ENCODE assay signal across 8 cellular contexts in the genomic region with DNA sequence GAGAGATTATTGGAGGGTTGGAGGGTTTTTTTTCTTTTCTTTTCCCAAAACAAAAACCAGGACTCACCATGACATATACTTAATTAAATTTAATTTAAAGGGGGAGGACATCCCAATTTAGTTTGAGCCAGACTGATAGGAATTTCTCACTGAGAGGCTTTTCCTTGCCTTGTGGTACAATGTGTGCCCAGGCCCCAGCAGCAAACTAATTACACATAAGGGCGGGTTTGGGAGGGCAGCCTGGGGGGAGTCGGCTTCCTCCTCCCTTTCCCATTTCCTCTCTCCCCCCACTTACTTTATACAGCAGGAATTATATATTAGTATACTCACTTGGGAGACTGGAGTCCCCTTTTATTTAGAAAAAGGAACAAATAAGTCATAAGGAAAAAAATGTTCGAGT. TPM values are rescaled to one million over a fixed set of nuclear protein-coding genes. Genes with fewer than 3 reads are reported as not detected.
DNase-seq lines count a peak whose midpoint lies in the region; TF ChIP-seq lines count a peak whose summit lies in the region.

No MANE protein-coding gene starts in this region.

- H3K27me3 ChIP-seq in ACC112 (ENCODE audit: insufficient read depth, low read length) (no peaks in the 10 kb centered on the region), mucosa of rectum (ENCODE audit: control insufficient read depth in 2 of 2, insufficient read depth in 2 of 2, low read length in 2 of 2) (no peaks in the 10 kb centered on the region)

- peaks cover 77% of the 10 kb centered on the region for H3K79me2 ChIP-seq in ACC112 (ENCODE audit: control insufficient read depth, insufficient read depth, low read length, unreplicated experiment)

- H3K27ac ChIP-seq in ACC112 (ENCODE audit: low read depth, low read length) (peak overlapping the region; percentile 74), mucosa of rectum (ENCODE audit: low read depth in 2 of 2, low read length in 2 of 2) (peak overlapping the region; percentile 53 to 61)

- H3K36me3 ChIP-seq in ACC112 (ENCODE audit: insufficient read depth, low read length) (no peaks in the 10 kb centered on the region; the same call in 1 of the 2 replicates), mucosa of rectum (ENCODE audit: control insufficient read depth in 2 of 2, insufficient read depth in 2 of 2, low read length in 2 of 2) (no peaks in the 10 kb centered on the region)

- H3K4me3 ChIP-seq in ACC112 (ENCODE audit: low read depth, low read length) (peak overlapping the region; percentile 98), choroid plexus epithelial cell (ENCODE audit: low read depth, low read length) (peak overlapping the region; percentile 70), mucosa of rectum (ENCODE audit: low read length in 2 of 2) (peak overlapping the region in 1 of 2 donors; percentile 78)

- no peak for TF ChIP-seq CTCF in choroid plexus epithelial cell (conservative IDR thresholded peaks at IDR 0.05; ENCODE audit: low read depth, low read length)

- peak overlapping the region; percentile 71 to 75 for H3K9ac ChIP-seq in mucosa of rectum (ENCODE audit: low read depth in 1 of 2, low read length in 2 of 2)

- peaks cover 37% of the 10 kb centered on the region for H3K4me1 ChIP-seq in ACC112 (ENCODE audit: control insufficient read depth, insufficient read depth, low read length, unreplicated experiment)
- H3K4me1 ChIP-seq in mucosa of rectum (ENCODE audit: control insufficient read depth in 2 of 2, insufficient read depth in 2 of 2, low read length in 2 of 2) = peaks cover 20 to 44% of the 10 kb centered on the region in 2 donors

- DNase-seq in NCI-H1105 treated with DMSO at 0.1 percent for 48 hours (lab: John Stamatoyannopoulos, UW) (peak; percentile 82), choroid plexus epithelial cell (ENCODE audit: low read depth) (no peak), T1000 (lab: John Stamatoyannopoulos, UW) (no peak), cerebellum (ENCODE audit: low spot score) (no peak)
- DNase-seq in activated effector memory CD4-positive, alpha-beta T cell treated with Interleukin-2 at 50 U/mL for 16 hours = no peak
- DNase-seq in effector CD4-positive, alpha-beta T cell = no peak

- H3K9me3 ChIP-seq in mucosa of rectum (ENCODE audit: control insufficient read depth in 2 of 2, low read length in 2 of 2) = no peaks in the 10 kb centered on the region

- H2AFZ ChIP-seq in ACC112 (ENCODE audit: low read length, unreplicated experiment) = no peak overlapping the region

RNA-seq across cellular contexts. Expression of a gene that starts 2.9 kb away (rescaled TPM):
- total RNA-seq in cerebellum = 63.7 TPM
